Comparison of ENCODE assay signal across 11 cellular contexts in the genomic region with DNA sequence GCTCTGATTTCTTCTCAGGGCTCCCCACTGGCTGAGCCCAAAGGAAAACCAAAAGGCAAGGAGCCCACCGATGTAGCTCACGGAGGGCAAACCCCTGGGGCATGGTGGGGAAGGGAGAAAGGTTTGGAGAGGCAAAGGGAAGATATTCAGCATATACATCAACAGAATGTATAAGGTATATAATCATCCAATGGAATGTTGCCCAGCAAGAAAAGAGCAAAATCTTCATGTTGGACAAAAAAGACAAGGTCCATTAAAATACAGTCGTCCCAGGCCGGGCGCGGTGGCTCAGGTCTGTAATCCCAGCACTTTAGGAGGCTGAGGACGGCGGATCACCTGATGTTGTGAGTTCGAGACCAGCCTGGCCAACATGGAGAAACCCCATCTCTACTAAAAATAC. TPM values are rescaled to one million over a fixed set of nuclear protein-coding genes. Genes with fewer than 3 reads are reported as not detected.
DNase-seq lines count a peak whose midpoint lies in the region; TF ChIP-seq lines count a peak whose summit lies in the region.
"Had no signal": no experiment of that assay in that cellular context is flagged by ENCODE, and none has a peak within 500 bp of the region (broad histone marks: within the 10 kb centered on the region; RNA-seq: fewer than 3 reads in every experiment).

No MANE protein-coding gene starts in this region.

- intact Hi-C loops in activated naive CD4-positive, alpha-beta T cell treated with anti-CD3 and anti-CD28 coated beads for 36 hours (cut with micrococcal nuclease) = loop anchor here (5.0 kb wide), 2 partner anchors 720 to 885 kb away; a partner anchor contains a TSS
- intact Hi-C loops in adrenal gland (cut with DNase I) = no loop called here

- TF ChIP-seq EP300 in tibial nerve (IDR thresholded peaks at IDR 0.05) = no peak

- WGBS in adrenal gland, 4 donors = 74 to 82% (median 76%) methylated on average over 9 of the region's 9 CpGs
- WGBS in tibial nerve, 2 donors = 70 to 75% methylated on average over 9 of the region's 9 CpGs

- DNase-seq in activated naive CD4-positive, alpha-beta T cell treated with anti-CD3 and anti-CD28 coated beads for 36 hours = no peak
- no peak for DNase-seq in activated naive CD4-positive, alpha-beta T cell treated with Interleukin-2 at 50 U/mL for 16 hours
- DNase-seq in adrenal gland (no peak), kidney epithelial cell (ENCODE audit: low read depth) (no peak), tibial nerve (ENCODE audit: low spot score in 2 of 2) (no peak), NCI-H2107 treated with DMSO at 0.1 percent for 48 hours (lab: John Stamatoyannopoulos, UW; ENCODE audit: unreplicated experiment) (no peak), D341Med (ENCODE audit: low spot score) (no peak), SKM-1 treated with dmso at 0.1 percent for 144 hours (lab: John Stamatoyannopoulos, UW; ENCODE audit: unreplicated experiment) (no peak)
- DNase-seq: hippocampal formation, NCI-H446 had no signal

- CTCF ChIA-PET in activated naive CD4-positive, alpha-beta T cell treated with anti-CD3 and anti-CD28 coated beads for 36 hours (lab: Charles Lee) = interaction anchor here (0.7 to 1.2 kb wide), 2 partner anchors 15 to 208 kb away, joined by 3 to 4 read pairs; no protein-coding TSS in a partner anchor

- no peaks in the 10 kb centered on the region for H3K9me3 Mint-ChIP-seq in activated naive CD4-positive, alpha-beta T cell treated with anti-CD3 and anti-CD28 coated beads for 36 hours

- TF ChIP-seq POLR2A in adrenal gland (IDR thresholded peaks at IDR 0.05) (no peak), tibial nerve (IDR thresholded peaks at IDR 0.05) (no peak)

- H3K4me3 Mint-ChIP-seq in activated naive CD4-positive, alpha-beta T cell treated with anti-CD3 and anti-CD28 coated beads for 36 hours = peak overlapping the region; percentile 43

- H3K4me3 ChIP-seq in adrenal gland (no peak overlapping the region), kidney epithelial cell (ENCODE audit: low read depth, low read length) (peak overlapping the region; percentile 0), tibial nerve (peak overlapping the region in 1 of 4 donors; percentile 23)
- H3K4me3 ChIP-seq: ovary had no signal

- H3K9me3 ChIP-seq in adrenal gland (replicated peaks in 1 of 3) (no peaks in the 10 kb centered on the region), tibial nerve (no peaks in the 10 kb centered on the region)
- H3K9me3 ChIP-seq: ovary had no signal

- no peaks in the 10 kb centered on the region for H3K27me3 Mint-ChIP-seq in activated naive CD4-positive, alpha-beta T cell treated with anti-CD3 and anti-CD28 coated beads for 36 hours (ENCODE audit: low read depth)

- peaks cover 20% of the 10 kb centered on the region for H3K4me1 Mint-ChIP-seq in activated naive CD4-positive, alpha-beta T cell treated with anti-CD3 and anti-CD28 coated beads for 36 hours (ENCODE audit: low read depth)

- peak overlapping the region; percentile 56 for H3K27ac Mint-ChIP-seq in activated naive CD4-positive, alpha-beta T cell treated with anti-CD3 and anti-CD28 coated beads for 36 hours

- H3K4me1 ChIP-seq in adrenal gland (replicated peaks in 1 of 2) (peaks cover 14 to 24% of the 10 kb centered on the region in 2 donors), tibial nerve (peaks cover 0 to 59% (median 21%) of the 10 kb centered on the region in 4 donors)

- H3K36me3 Mint-ChIP-seq in activated naive CD4-positive, alpha-beta T cell treated with anti-CD3 and anti-CD28 coated beads for 36 hours (ENCODE audit: low read depth) = no peaks in the 10 kb centered on the region

- H3K27ac ChIP-seq in adrenal gland (peak overlapping the region in 3 of 5 donors; percentile 20 to 61 (median 30)), tibial nerve (peak overlapping the region; percentile 19 to 90 (median 59))

- H3K27me3 ChIP-seq in adrenal gland (no peaks in the 10 kb centered on the region), kidney epithelial cell (ENCODE audit: control insufficient read depth, insufficient read depth, low read length) (no peaks in the 10 kb centered on the region), tibial nerve (no peaks in the 10 kb centered on the region)
- H3K27me3 ChIP-seq: ovary had no signal

- no peak for TF ChIP-seq CTCF in adrenal gland (IDR thresholded peaks at IDR 0.05)
- TF ChIP-seq CTCF in kidney epithelial cell (IDR thresholded peaks at IDR 0.05; ENCODE audit: insufficient read depth, low read length, poor library complexity, severe bottlenecking) = no peak
- no peak for TF ChIP-seq CTCF in tibial nerve (IDR thresholded peaks at IDR 0.05)

- H3K36me3 ChIP-seq in adrenal gland (replicated peaks in 1 of 2) = no peaks in the 10 kb centered on the region
- no peaks in the 10 kb centered on the region for H3K36me3 ChIP-seq in kidney epithelial cell (ENCODE audit: control insufficient read depth, insufficient read depth, low read length)
- H3K36me3 ChIP-seq in tibial nerve = no peaks in the 10 kb centered on the region
- H3K36me3 ChIP-seq: ovary had no signal

RNA-seq across cellular contexts. Expression of a gene that starts 1.6 kb away (rescaled TPM):
- 1 to 10 TPM; 6.4 to 6.5 TPM for total RNA-seq in activated naive CD4-positive, alpha-beta T cell treated with anti-CD3 and anti-CD28 coated beads for 36 hours
- total RNA-seq in adrenal gland (10 to 100 TPM in 7 of 8 donors, 1 to 10 TPM in 1; 8.1 to 29.6 (median 15.6) TPM), kidney epithelial cell (25.3 and 31.8 TPM in 2 replicates), tibial nerve (10 to 100 TPM; 10.4 to 18.9 (median 16.0) TPM)
- 10 to 100 TPM in 1 of 3 donors, 1 to 10 TPM in 2; 8.8 to 38.1 (median 9.0) TPM for polyA plus RNA-seq in adrenal gland
